In genomic region chr7:69982197-69982596, GRCh38 we compare ENCODE assay signal across 11 cellular contexts.
DNase-seq lines count a peak whose midpoint lies in the region; ATAC-seq and TF ChIP-seq lines count a peak whose summit lies in the region.
"Had no signal": no experiment of that assay in that cellular context is flagged by ENCODE, and none has a peak within 500 bp of the region (broad histone marks: within the 10 kb centered on the region; RNA-seq: fewer than 3 reads in every experiment).

No MANE protein-coding gene starts in this region.

- H3K9me3 ChIP-seq in right cardiac atrium (ENCODE audit: control insufficient read depth, low read length), result no peaks in the 10 kb centered on the region

- H3K27ac ChIP-seq in right cardiac atrium (ENCODE audit: low read length), result no peak overlapping the region
- H3K27ac ChIP-seq: hepatocyte had no signal

- peaks cover 4 to 8% (median 7%) of the 10 kb centered on the region in 5 experiments for H3K9me3 Mint-ChIP-seq in brain

- TF ChIP-seq CTCF in brain (conservative IDR thresholded peaks at IDR 0.05), result no peak

- 40% methylated on average over 1 of the region's 1 CpG for WGBS in right cardiac atrium

- H3K27ac Mint-ChIP-seq in brain, result peak overlapping the region in 4 of 5 experiments; percentile 26 to 75 (median 57)
- H3K27ac Mint-ChIP-seq: CD14-positive monocyte had no signal

- H3K4me1 Mint-ChIP-seq in brain, result peaks cover 51% of the 10 kb centered on the region
- H3K4me1 Mint-ChIP-seq: CD14-positive monocyte had no signal

- H3K4me3 Mint-ChIP-seq in brain, result peak overlapping the region in 2 of 5 experiments; percentile 0 to 27
- H3K4me3 Mint-ChIP-seq: CD14-positive monocyte had no signal

- intact Hi-C loops in right cardiac atrium (cut with DNase I), result no loop called here

- H3K4me1 ChIP-seq in right cardiac atrium (ENCODE audit: control insufficient read depth, insufficient read depth, low read length), result peaks cover 7% of the 10 kb centered on the region

- DNase-seq in NCI-H460 (ENCODE audit: extremely low read depth, low read depth) (peak; percentile 64), right cardiac atrium (no peak), smooth muscle cell of the brain vasculature (ENCODE audit: low read depth, low spot score) (peak; percentile 1), D341Med (ENCODE audit: low spot score) (no peak), DMS153 treated with DMSO at 0.1 percent for 48 hours (lab: John Stamatoyannopoulos, UW; ENCODE audit: unreplicated experiment) (no peak)
- DNase-seq: NCI-H226; stimulated activated CD4-positive, alpha-beta T cell treated with anti-CD3 and anti-CD28 coated beads, Interleukin-1b, Interleukin-23, amount 100 ng/mL, for 48 hours had no signal

- peak; percentile 28 to 85 for ATAC-seq in right cardiac atrium
- ATAC-seq in HG02571 (IDR thresholded peaks at IDR 0.05; ENCODE audit: unreplicated experiment), result no peak

- peaks cover 5% of the 10 kb centered on the region for H3K36me3 Mint-ChIP-seq in brain
- H3K36me3 Mint-ChIP-seq: CD14-positive monocyte had no signal

- no peaks in the 10 kb centered on the region for H3K27me3 Mint-ChIP-seq in brain

- no peak overlapping the region for H3K4me3 ChIP-seq in right cardiac atrium (ENCODE audit: low read length)
- H3K4me3 ChIP-seq: hepatocyte had no signal

- no peaks in the 10 kb centered on the region for H3K27me3 ChIP-seq in right cardiac atrium (ENCODE audit: control insufficient read depth, insufficient read depth)
- H3K27me3 ChIP-seq: hepatocyte had no signal

Comparison
In these comparisons a context has a peak if more than half of its experiments do, and no peak if none do; other contexts are left out.
1. DNase-seq: peak in NCI-H460 (single experiment) and smooth muscle cell of the brain vasculature (single experiment); none in right cardiac atrium (0 of 3), D341Med (single experiment) and DMS153 treated with DMSO at 0.1 percent for 48 hours (single experiment).